ENCODE assay signal across 1 cellular context in the genomic region with DNA sequence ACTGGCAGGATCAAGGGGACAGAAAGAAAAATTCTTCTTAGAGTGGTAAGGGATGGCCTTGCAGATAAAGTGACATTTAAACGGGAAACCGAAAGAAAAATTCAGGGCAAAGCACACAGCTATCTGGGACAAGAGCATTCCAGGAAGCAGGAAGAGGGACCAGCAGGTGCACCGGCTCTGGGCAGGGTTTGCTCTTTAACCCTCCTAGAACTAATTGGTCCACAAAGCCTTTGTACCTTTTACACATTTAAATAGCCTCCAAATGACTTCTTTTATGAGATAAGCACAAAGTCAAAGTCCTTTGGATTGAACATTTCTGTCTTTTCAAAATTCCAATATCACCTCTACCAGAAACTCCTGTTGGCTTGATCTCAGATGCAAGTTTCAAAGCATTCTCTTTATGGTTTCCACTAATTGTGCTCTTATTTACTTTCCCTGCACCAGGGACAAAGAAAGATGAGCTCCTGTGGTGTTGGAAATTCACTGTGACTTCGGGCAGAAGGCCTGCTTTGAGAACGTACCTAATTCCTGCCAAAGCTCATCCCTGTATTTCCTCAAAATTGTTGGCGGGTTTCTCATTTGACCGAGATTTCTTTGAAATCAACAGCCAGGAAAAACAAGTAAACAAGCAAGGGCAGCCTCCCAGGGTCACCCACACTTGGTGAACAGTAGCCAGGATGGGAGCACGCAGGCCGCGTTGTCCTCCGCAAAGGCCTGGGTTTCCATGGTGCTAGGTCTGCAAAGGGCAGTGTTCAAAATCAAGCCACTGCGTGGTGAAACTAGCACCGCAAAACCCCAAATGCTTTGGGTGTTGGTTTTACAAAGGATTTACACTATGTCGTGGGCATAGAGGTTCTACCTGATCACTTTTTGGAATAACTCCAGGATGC.
TF ChIP-seq lines count a peak whose summit lies in the region.

No MANE protein-coding gene starts in this region.

TF ChIP-seq in H1, 55 proteins besides CTCF, POLR2A, EP300 and RAD21:
- TF ChIP-seq TEAD4 (IDR thresholded peaks at IDR 0.05; ENCODE audit: low read depth, low read length): 0 out of 2 replicates have a peak, but pooled peaks have one; percentile 13
- TF ChIP-seq RNF2 (IDR thresholded peaks at IDR 0.05; ENCODE audit: borderline replicate concordance, low read depth, low read length, missing control alignments, poor library complexity, severe bottlenecking): no peak
